Comparison of ENCODE assay signal across 1 cellular context in the genomic region with DNA sequence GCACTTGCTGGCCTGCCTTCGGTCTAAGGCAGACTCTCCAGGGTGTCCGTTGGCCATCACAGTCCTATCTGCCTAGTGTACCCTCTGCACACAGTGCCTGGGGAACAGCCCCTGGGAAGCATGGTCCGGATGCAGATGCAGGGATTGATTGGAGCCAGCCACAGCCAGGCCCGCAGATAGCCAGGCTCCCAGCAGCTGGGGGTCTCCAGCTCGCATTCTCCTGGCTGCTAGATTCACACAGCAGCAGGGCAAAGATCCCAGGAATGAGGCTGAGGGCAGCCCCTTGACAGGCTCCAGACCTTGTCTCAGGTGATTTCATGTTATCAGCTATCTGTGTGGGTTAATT.
TF ChIP-seq lines count a peak whose summit lies in the region.

No MANE protein-coding gene starts in this region.

TF ChIP-seq in IMR-90, 13 proteins besides CTCF, POLR2A, EP300 and RAD21 (continued from another document):
- TF ChIP-seq MAFK (IDR thresholded peaks at IDR 0.05; ENCODE audit: low read depth, low read length) = no peak
- no peak for TF ChIP-seq BHLHE40 (IDR thresholded peaks at IDR 0.05; ENCODE audit: low read depth, low read length)
- no peak for TF ChIP-seq MXI1 (IDR thresholded peaks at IDR 0.05; ENCODE audit: borderline replicate concordance, low read depth, low read length)
TF ChIP-seq in IMR-90: peak in this region for 0.
